15 cellular contexts compared by ENCODE assay signal in genomic region chr2:98471402-98472131, GRCh38. TPM values are rescaled to one million over a fixed set of nuclear protein-coding genes. Genes with fewer than 3 reads are reported as not detected.
DNase-seq lines count a peak whose midpoint lies in the region; ATAC-seq, FAIRE-seq and TF ChIP-seq lines count a peak whose summit lies in the region.
"Had no signal": no experiment of that assay in that cellular context is flagged by ENCODE, and none has a peak within 500 bp of the region (broad histone marks: within the 10 kb centered on the region; RNA-seq: fewer than 3 reads in every experiment).

No MANE protein-coding gene starts in this region.

- ATAC-seq in heart left ventricle = peak in 3 of 4 donors; percentile 46 to 56 (median 52)
- no peak for ATAC-seq in Right ventricle myocardium inferior
- no peak for ATAC-seq in stimulated activated naive CD8-positive, alpha-beta T cell treated with anti-CD3 and anti-CD28 coated beads, Interleukin-15, amount 100 ng/mL, for 72 hours
- no peak for ATAC-seq in GM21576 (IDR thresholded peaks at IDR 0.05; ENCODE audit: unreplicated experiment)

- peak overlapping the region; percentile 84 to 85 for H3K27ac Mint-ChIP-seq in stimulated activated naive CD8-positive, alpha-beta T cell treated with anti-CD3 and anti-CD28 coated beads, Interleukin-15, amount 100 ng/mL, for 72 hours
- H3K27ac Mint-ChIP-seq: B cell had no signal

- no peaks in the 10 kb centered on the region for H3K27me3 Mint-ChIP-seq in stimulated activated naive CD8-positive, alpha-beta T cell treated with anti-CD3 and anti-CD28 coated beads, Interleukin-15, amount 100 ng/mL, for 72 hours
- H3K27me3 Mint-ChIP-seq: B cell had no signal

- DNase-seq in heart left ventricle (no peak), Right ventricle myocardium inferior (ENCODE audit: missing footprints) (no peak), RPMI8226 (peak; percentile 21), bronchial epithelial cell (ENCODE audit: low read depth) (no peak), NCI-H187 (lab: John Stamatoyannopoulos, UW) (no peak)
- no peak for DNase-seq in stimulated activated naive CD8-positive, alpha-beta T cell treated with anti-CD3 and anti-CD28 coated beads, Interleukin-15, amount 100 ng/mL, for 72 hours
- no peak for DNase-seq in stimulated activated naive CD4-positive, alpha-beta T cell treated with Interleukin-2 at 50 U/mL for 16 hours (lab: John Stamatoyannopoulos, UW)
- DNase-seq: colonic mucosa, EL, IMR-90, mesenchymal stem cell, NCI-H1092 had no signal

- peak overlapping the region; percentile 44 to 60 for H3K4me3 Mint-ChIP-seq in stimulated activated naive CD8-positive, alpha-beta T cell treated with anti-CD3 and anti-CD28 coated beads, Interleukin-15, amount 100 ng/mL, for 72 hours
- H3K4me3 Mint-ChIP-seq: B cell had no signal

- intact Hi-C loops in heart left ventricle (cut with DNase I) = no loop called here
- intact Hi-C loops in Right ventricle myocardium inferior (cut with DNase I) = no loop called here

- WGBS in heart left ventricle, 4 donors = 77 to 88% (median 81%) methylated on average over 10 of the region's 10 CpGs

- H3K4me3 ChIP-seq in heart left ventricle (no peak overlapping the region), bronchial epithelial cell (ENCODE audit: low read depth, low read length) (no peak overlapping the region)
- H3K4me3 ChIP-seq: colonic mucosa, smooth muscle cell had no signal

- H3K27ac ChIP-seq in heart left ventricle = peak overlapping the region in 2 of 12 donors; percentile 4 to 24
- H3K27ac ChIP-seq: colonic mucosa had no signal

- H3K27me3 ChIP-seq in heart left ventricle (no peaks in the 10 kb centered on the region), bronchial epithelial cell (ENCODE audit: control insufficient read depth, insufficient read depth, low read length) (no peaks in the 10 kb centered on the region)
- H3K27me3 ChIP-seq: colonic mucosa had no signal

- no peak for TF ChIP-seq CTCF in heart left ventricle (IDR thresholded peaks at IDR 0.05)
- no peak for TF ChIP-seq CTCF in bronchial epithelial cell (IDR thresholded peaks at IDR 0.05; ENCODE audit: insufficient read depth, low read length, severe bottlenecking)

- H3K9me3 ChIP-seq in heart left ventricle = no peaks in the 10 kb centered on the region
- H3K9me3 ChIP-seq: colonic mucosa had no signal

- no peak for TF ChIP-seq POLR2A in heart left ventricle (IDR thresholded peaks at IDR 0.05)

- H3K9me3 Mint-ChIP-seq in stimulated activated naive CD8-positive, alpha-beta T cell treated with anti-CD3 and anti-CD28 coated beads, Interleukin-15, amount 100 ng/mL, for 72 hours = no peaks in the 10 kb centered on the region

- no peaks in the 10 kb centered on the region for H3K36me3 ChIP-seq in heart left ventricle
- H3K36me3 ChIP-seq in bronchial epithelial cell (ENCODE audit: control insufficient read depth, insufficient read depth, low read length) = no peaks in the 10 kb centered on the region
- H3K36me3 ChIP-seq: colonic mucosa had no signal

- H3K4me1 ChIP-seq in heart left ventricle = peaks cover 3 to 92% (median 40%) of the 10 kb centered on the region in 12 donors

- peak; percentile 52 for FAIRE-seq in bronchial epithelial cell (lab: Jason Lieb, UNC)

- peaks cover 96% of the 10 kb centered on the region for H3K4me1 Mint-ChIP-seq in stimulated activated naive CD8-positive, alpha-beta T cell treated with anti-CD3 and anti-CD28 coated beads, Interleukin-15, amount 100 ng/mL, for 72 hours

RNA-seq across cellular contexts. Expression of gene INPP4A, which starts 26.9 kb away (rescaled TPM):
- 10 to 100 TPM; 15.2 to 30.5 (median 20.6) TPM for total RNA-seq in heart left ventricle
- 1 to 10 TPM; 5.1 to 8.7 TPM for polyA plus RNA-seq in heart left ventricle
- total RNA-seq in Right ventricle myocardium inferior = 14.7 TPM
- total RNA-seq in bronchial epithelial cell = 18.2 and 23.8 TPM in 2 replicates

Comparison
In these comparisons a context has a peak if more than half of its experiments do, and no peak if none do; other contexts are left out.
1. ATAC-seq: peak in heart left ventricle (3 of 4); none in Right ventricle myocardium inferior (single experiment), stimulated activated naive CD8-positive, alpha-beta T cell treated with anti-CD3 and anti-CD28 coated beads, Interleukin-15, amount 100 ng/mL, for 72 hours (single experiment) and GM21576 (single experiment).